Comparison of ENCODE assay signal across 6 cellular contexts in genomic region chr9:138219249-138219648, GRCh38.
DNase-seq lines count a peak whose midpoint lies in the region; ATAC-seq, FAIRE-seq and TF ChIP-seq lines count a peak whose summit lies in the region.
"Not testable (repeated sequence)": the region's sequence is repeated elsewhere in the genome, so short reads cannot be mapped to it uniquely, and the experiment has no call there.

No MANE protein-coding gene starts in this region.

- not testable (repeated sequence) for H3K4me3 Mint-ChIP-seq in endodermal cell

- H3K9ac ChIP-seq in K562 (ENCODE audit: insufficient read depth in 1 of 2, low read depth in 2 of 2, low read length in 2 of 2); endodermal cell (ENCODE audit: extremely low read depth, low read length, poor library complexity, severe bottlenecking): not testable (repeated sequence)

- WGBS in K562 (ENCODE audit: insufficient coverage, low coverage, missing lambda C conversion rate), result 31% methylated on average over 13 of the region's 17 CpGs
- 79% methylated on average over 8 of the region's 17 CpGs; no CpG with 5 or more reads in 1 of the 2 experiments for WGBS in endodermal cell (ENCODE audit: insufficient coverage in 1 of 2, insufficient read length in 1 of 2), 2 experiments
- 84 to 93% (median 88%) methylated on average over 7 to 17 of the region's 17 CpGs for WGBS in stomach, 5 donors

- TF ChIP-seq CTCF in K562 (IDR thresholded peaks at IDR 0.05 in 2 of 3, conservative IDR thresholded peaks at IDR 0.05 in 1 of 3; ENCODE audit: insufficient read depth in 2 of 3, low read depth in 1 of 3, low read length in 3 of 3); endodermal cell (conservative IDR thresholded peaks at IDR 0.05); neutrophil (IDR thresholded peaks at IDR 0.05); stomach (IDR thresholded peaks at IDR 0.05): not testable (repeated sequence)

- not testable (repeated sequence) for H3K4me2 ChIP-seq in K562 (ENCODE audit: insufficient read depth, low read length)

- H2AFZ ChIP-seq in K562 (ENCODE audit: low read depth, low read length), result not testable (repeated sequence)

- in situ Hi-C loops in K562 (cut with MboI), result not testable (repeated sequence)

- DNase-seq in K562 (ENCODE audit: extremely low read depth in 1 of 4, low spot score in 3 of 4), result not testable (repeated sequence)
- DNase-seq in endodermal cell (peak; percentile 8), cardiac septum (ENCODE audit: low spot score) (peak; percentile 19), left lobe of liver (ENCODE audit: low spot score) (peak; percentile 30), stomach (peak; percentile 11)

- not testable (repeated sequence) for H3K9me3 ChIP-seq in K562 (replicated peaks; ENCODE audit: control insufficient read depth, insufficient read depth, low read depth, low read length); endodermal cell (ENCODE audit: control insufficient read depth, low read length); neutrophil; stomach

- CTCF ChIA-PET in K562 (lab: Yijun Ruan, JAX; ENCODE audit: low intra/inter-chr PET ratio), result not testable (repeated sequence)

- H3K36me3 Mint-ChIP-seq in endodermal cell (ENCODE audit: low read depth), result not testable (repeated sequence)

- not testable (repeated sequence) for H4K20me1 ChIP-seq in K562 (replicated peaks; ENCODE audit: control insufficient read depth, insufficient read depth, low read length)

- not testable (repeated sequence) for H3K27ac ChIP-seq in K562 (ENCODE audit: extremely low read depth, low read depth, low read length); endodermal cell (ENCODE audit: low read depth, low read length); stomach
- peak overlapping the region; percentile 47 for H3K27ac ChIP-seq in neutrophil

- not testable (repeated sequence) for ATAC-seq in K562, left lobe of liver

- intact Hi-C loops in K562 (cut with micrococcal nuclease); cardiac septum (cut with DNase I); stomach (cut with DNase I; ENCODE audit: low total_unique reads): not testable (repeated sequence)

- H3K27me3 ChIP-seq in K562 (ENCODE audit: control insufficient read depth in 2 of 2, insufficient read depth in 2 of 2, low read length in 2 of 2); endodermal cell (ENCODE audit: control insufficient read depth, insufficient read depth, low read length, poor library complexity, severe bottlenecking); neutrophil; stomach: not testable (repeated sequence)

- H3K36me3 ChIP-seq in K562 (ENCODE audit: control insufficient read depth, insufficient read depth, low read length); endodermal cell (ENCODE audit: control insufficient read depth, insufficient read depth, low read length); neutrophil; stomach: not testable (repeated sequence)

- not testable (repeated sequence) for H3K4me1 ChIP-seq in K562 (replicated peaks in 1 of 2; ENCODE audit: control insufficient read depth in 2 of 2, insufficient read depth in 2 of 2, low read length in 2 of 2); endodermal cell (ENCODE audit: control insufficient read depth, insufficient read depth, low read length); stomach
- peaks cover 10 to 11% of the 10 kb centered on the region in 2 experiments for H3K4me1 ChIP-seq in neutrophil (ENCODE audit: control insufficient read depth in 1 of 2, insufficient read depth in 1 of 2, low read depth in 1 of 2, low read length in 1 of 2)

- not testable (repeated sequence) for FAIRE-seq in K562 (lab: Jason Lieb, UNC)

- not testable (repeated sequence) for H3K4me3 ChIP-seq in K562; endodermal cell (ENCODE audit: low read length); stomach
- peak overlapping the region; percentile 29 to 36 for H3K4me3 ChIP-seq in neutrophil (ENCODE audit: low read depth in 1 of 2, low read length in 1 of 2)

- TF ChIP-seq POLR2A in K562 (conservative IDR thresholded peaks at IDR 0.05); stomach (IDR thresholded peaks at IDR 0.05): not testable (repeated sequence)

- H3K4me1 Mint-ChIP-seq in endodermal cell, result not testable (repeated sequence)

- TF ChIP-seq EP300 in K562 (IDR thresholded peaks at IDR 0.05; ENCODE audit: low read length); stomach (IDR thresholded peaks at IDR 0.05): not testable (repeated sequence)

- not testable (repeated sequence) for H3K79me2 ChIP-seq in K562 (ENCODE audit: control insufficient read depth, insufficient read depth, low read length)

- TF ChIP-seq RAD21 in K562 (CRISPR knock-in tag; conservative IDR thresholded peaks at IDR 0.05 in 1 of 2, IDR thresholded peaks at IDR 0.05 in 1 of 2), result not testable (repeated sequence)

- not testable (repeated sequence) for H3K9me1 ChIP-seq in K562 (ENCODE audit: control insufficient read depth, insufficient read depth, low read length)

- BruUV-seq in K562 (replicated peaks; lab: Mats Ljungman, UMichigan), result not testable (repeated sequence)

- not testable (repeated sequence) for H3K9me3 Mint-ChIP-seq in endodermal cell

- POLR2A ChIA-PET in K562 (lab: Yijun Ruan, JAX), result not testable (repeated sequence)

- H3K27me3 Mint-ChIP-seq in endodermal cell (ENCODE audit: insufficient read depth), result peaks cover 17% of the 10 kb centered on the region

- H3K27ac Mint-ChIP-seq in endodermal cell, result not testable (repeated sequence)

TF ChIP-seq in K562, 482 proteins besides CTCF, POLR2A, EP300 and RAD21:
- peak; percentile 51; the same call in 1 of the 2 replicates for TF ChIP-seq USF2 (CRISPR knock-in tag; IDR thresholded peaks at IDR 0.05)
